8 cellular contexts compared by ENCODE assay signal in the genomic region with DNA sequence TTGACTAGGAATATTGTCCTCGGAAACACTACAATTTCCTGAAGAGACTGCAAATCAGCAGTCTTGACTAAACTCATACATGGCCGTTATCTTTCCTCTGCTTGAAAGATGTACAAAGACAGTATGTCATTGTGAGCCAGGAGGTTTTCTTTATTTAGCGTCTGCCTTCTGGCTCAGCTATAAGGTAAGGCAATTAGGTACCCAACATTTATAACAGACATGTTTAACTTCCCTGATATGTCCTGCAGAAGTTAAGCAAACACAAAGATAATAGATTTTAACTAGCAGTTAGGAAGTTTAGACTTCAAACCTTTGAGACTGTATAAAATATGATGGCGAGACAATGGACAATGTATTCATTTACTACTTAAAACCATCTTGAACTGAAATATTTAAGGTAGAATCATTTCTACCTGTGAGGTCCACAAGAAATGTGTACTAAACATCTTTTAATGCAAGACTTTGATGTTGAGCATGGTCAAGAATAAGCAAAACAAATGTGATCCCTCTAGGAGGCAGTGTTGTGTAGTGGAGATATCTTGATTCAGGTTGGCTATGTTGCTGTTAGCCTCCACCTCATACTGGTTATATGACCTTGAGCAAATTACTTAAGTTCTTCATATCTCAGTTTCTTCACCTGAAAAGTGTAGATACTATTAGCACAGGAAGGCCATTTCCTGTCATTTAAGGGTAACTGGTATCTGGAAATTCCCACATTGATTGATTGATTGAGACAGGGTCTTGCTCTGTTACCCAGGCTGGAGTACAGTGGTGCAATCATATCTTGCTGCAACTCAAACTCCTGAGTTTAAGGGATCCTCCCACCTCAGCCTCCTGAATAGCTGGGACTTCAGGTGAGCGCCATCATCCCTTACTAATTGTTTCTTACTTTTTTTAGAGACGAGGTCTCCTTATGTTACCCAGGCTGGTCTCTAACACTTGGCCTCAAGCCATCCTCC.
A peak's percentile ranks its signal among the peaks of the same experiment; 100 is the strongest.
DNase-seq lines count a peak whose midpoint lies in the region; ATAC-seq and TF ChIP-seq lines count a peak whose summit lies in the region.

No MANE protein-coding gene starts in this region.

- no peak overlapping the region for H3K9ac ChIP-seq in MM.1S (ENCODE audit: low read length)

- H3K4me2 ChIP-seq in MM.1S (ENCODE audit: low read depth, low read length) = no peak overlapping the region

- no peak overlapping the region for H3K4me3 ChIP-seq in MM.1S (ENCODE audit: low read length)
- H3K4me3 ChIP-seq in WERI-Rb-1 (ENCODE audit: low read depth, low read length) = no peak overlapping the region

- no peak overlapping the region for H2AFZ ChIP-seq in MM.1S (ENCODE audit: low read length)

- no peaks in the 10 kb centered on the region for H3K4me1 ChIP-seq in MM.1S (ENCODE audit: low read length)

- H3K27me3 ChIP-seq in MM.1S (replicated peaks; ENCODE audit: insufficient read depth, low read length) (no peaks in the 10 kb centered on the region), WERI-Rb-1 (ENCODE audit: insufficient read depth, low read depth, severe bottlenecking) (no peaks in the 10 kb centered on the region)

- no peaks in the 10 kb centered on the region for H3F3A ChIP-seq in MM.1S (ENCODE audit: insufficient read depth, low read length)

- no peaks in the 10 kb centered on the region for H3K79me2 ChIP-seq in MM.1S (ENCODE audit: low read length)

- peak; percentile 3 for DNase-seq in DMS114 treated with DMSO at 0.1 percent for 48 hours (lab: John Stamatoyannopoulos, UW; ENCODE audit: unreplicated experiment)
- DNase-seq in MM.1S = peak; percentile 74
- no peak for DNase-seq in WERI-Rb-1
- DNase-seq in inferior parietal cortex (ENCODE audit: extremely low spot score) = peak; percentile 48
- no peak for DNase-seq in activated gamma-delta T cell (lab: John Stamatoyannopoulos, UW)
- no peak for DNase-seq in middle frontal gyrus (ENCODE audit: extremely low spot score, low spot score)

- H3K27ac ChIP-seq in MM.1S (ENCODE audit: low read length) (no peak overlapping the region), WERI-Rb-1 (no peak overlapping the region)

- H3K9me3 ChIP-seq in MM.1S (replicated peaks; ENCODE audit: insufficient read depth, low read length) (no peaks in the 10 kb centered on the region), WERI-Rb-1 (ENCODE audit: severe bottlenecking) (no peaks in the 10 kb centered on the region)

- TF ChIP-seq CTCF in MM.1S (IDR thresholded peaks at IDR 0.05; ENCODE audit: low read length) (peak; percentile 70), WERI-Rb-1 (IDR thresholded peaks at IDR 0.05; ENCODE audit: low read depth, low read length) (peak; percentile 64)

- H3K36me3 ChIP-seq in MM.1S (replicated peaks; ENCODE audit: insufficient read depth, low read length) (no peaks in the 10 kb centered on the region), WERI-Rb-1 (no peaks in the 10 kb centered on the region)

- ATAC-seq in GM19455 (IDR thresholded peaks at IDR 0.05; ENCODE audit: unreplicated experiment) (peak; percentile 69), HG03439 (IDR thresholded peaks at IDR 0.05; ENCODE audit: unreplicated experiment) (no peak)

- no peaks in the 10 kb centered on the region for H4K20me1 ChIP-seq in MM.1S (ENCODE audit: insufficient read depth, low read length)

- H3K9me2 ChIP-seq in MM.1S (replicated peaks; ENCODE audit: insufficient read depth, low read length) = no peaks in the 10 kb centered on the region

Comparison
In these comparisons a context has a peak if more than half of its experiments do, and no peak if none do; other contexts are left out.
1. DNase-seq: peak in DMS114 treated with DMSO at 0.1 percent for 48 hours (single experiment), MM.1S (single experiment) and inferior parietal cortex (single experiment); none in WERI-Rb-1 (single experiment), activated gamma-delta T cell (single experiment) and middle frontal gyrus (single experiment).